Comparison of ENCODE assay signal across 23 cellular contexts in genomic region chr16:30484887-30485286, GRCh38. TPM values are rescaled to one million over a fixed set of nuclear protein-coding genes. Genes with fewer than 3 reads are reported as not detected.
"Had no signal": no experiment of that assay in that cellular context is flagged by ENCODE, and none has a peak within 500 bp of the region (broad histone marks: within the 10 kb centered on the region; RNA-seq: fewer than 3 reads in every experiment).

No MANE protein-coding gene starts in this region.

- H3K27me3 ChIP-seq: brain microvascular endothelial cell, dorsolateral prefrontal cortex, SJSA1, suprapubic skin, upper lobe of left lung had no signal

- FAIRE-seq: endometrium had no signal

- H3K9me3 ChIP-seq: esophagus muscularis mucosa, SJSA1, suprapubic skin, upper lobe of left lung had no signal

- H3K4me3 Mint-ChIP-seq: activated CD4-positive, alpha-beta T cell treated with anti-CD3 and anti-CD28 coated beads for 36 hours had no signal

- ATAC-seq: activated CD4-positive, alpha-beta T cell treated with anti-CD3 and anti-CD28 coated beads for 36 hours; left colon; sciatic nerve; stimulated activated naive CD8-positive, alpha-beta T cell treated with anti-CD3 and anti-CD28 coated beads, Interleukin-15, Interleukin-2, amounts not matched to agents 100 U/mL and 50 U/mL, for 24 hours had no signal

- H3K4me1 ChIP-seq: SJSA1 had no signal

- H3K27ac ChIP-seq: brain microvascular endothelial cell, dorsolateral prefrontal cortex, esophagus muscularis mucosa, SJSA1, suprapubic skin, upper lobe of left lung had no signal

- H3K27ac Mint-ChIP-seq: activated CD4-positive, alpha-beta T cell treated with anti-CD3 and anti-CD28 coated beads for 36 hours; progenitor cell of endocrine pancreas had no signal

- H3K36me3 ChIP-seq: brain microvascular endothelial cell, esophagus muscularis mucosa, SJSA1, suprapubic skin had no signal

- H3K27me3 Mint-ChIP-seq: activated CD4-positive, alpha-beta T cell treated with anti-CD3 and anti-CD28 coated beads for 36 hours; naive B cell; progenitor cell of endocrine pancreas had no signal

- H3K9me3 Mint-ChIP-seq: naive B cell had no signal

- H3K4me3 ChIP-seq: dorsolateral prefrontal cortex, esophagus muscularis mucosa, lung, SJSA1, suprapubic skin, upper lobe of left lung had no signal

- DNase-seq: activated CD4-positive, alpha-beta T cell treated with anti-CD3 and anti-CD28 coated beads for 36 hours; activated gamma-delta T cell treated with Interleukin-2 at 50 U/mL for 16 hours; activated T-cell treated with anti-CD3 and anti-CD28 coated beads, Interleukin-2, amount 50 U/mL, for 1 hour; brain microvascular endothelial cell; dorsolateral prefrontal cortex; foreskin fibroblast; glutamatergic neuron; left colon; midbrain; naive B cell; nucleus accumbens; stimulated activated naive CD8-positive, alpha-beta T cell treated with anti-CD3 and anti-CD28 coated beads, Interleukin-15, Interleukin-2, amounts not matched to agents 100 U/mL and 50 U/mL, for 24 hours; SW 1271; T1000; upper lobe of left lung had no signal

RNA-seq across cellular contexts. Expression of gene ITGAL, which starts 12.3 kb away (rescaled TPM):
- total RNA-seq: chondrocyte, SJSA1 had no signal
